Comparison of ENCODE assay signal across 1 cellular context in genomic region chr19:50167314-50167721, GRCh38.
TF ChIP-seq lines count a peak whose summit lies in the region.

No MANE protein-coding gene starts in this region.

TF ChIP-seq in GM23338, 12 proteins besides CTCF, POLR2A, EP300 and RAD21 (continued from another document):
- TF ChIP-seq ZNF462 (CRISPR knock-in tag; IDR thresholded peaks at IDR 0.05): no peak
- TF ChIP-seq ZNF114 (CRISPR knock-in tag; IDR thresholded peaks at IDR 0.05): no peak
- TF ChIP-seq NANOG (IDR thresholded peaks at IDR 0.05; ENCODE audit: borderline replicate concordance): no peak
- no peak for TF ChIP-seq STAT1 (IDR thresholded peaks at IDR 0.05; ENCODE audit: unreplicated experiment)
- TF ChIP-seq POLR2AphosphoS5 (IDR thresholded peaks at IDR 0.05; ENCODE audit: low read depth): no peak
- TF ChIP-seq JUNB (IDR thresholded peaks at IDR 0.05; ENCODE audit: unreplicated experiment): no peak
- no peak for TF ChIP-seq ZNF331 (CRISPR knock-in tag; IDR thresholded peaks at IDR 0.05; ENCODE audit: low read depth)
- no peak for TF ChIP-seq REST (IDR thresholded peaks at IDR 0.05; ENCODE audit: unreplicated experiment)
- TF ChIP-seq EZH2 (IDR thresholded peaks at IDR 0.05; ENCODE audit: low read depth, unreplicated experiment): no peak
- TF ChIP-seq CREB1 (CRISPR knock-in tag; IDR thresholded peaks at IDR 0.05; ENCODE audit: low read depth): no peak
- no peak for TF ChIP-seq EZH2phosphoT487 (IDR thresholded peaks at IDR 0.05; ENCODE audit: unreplicated experiment)
